10 cellular contexts compared by ENCODE assay signal in genomic region chr13:30446122-30446500, GRCh38. TPM values are rescaled to one million over a fixed set of nuclear protein-coding genes. Genes with fewer than 3 reads are reported as not detected.
A peak's percentile ranks its signal among the peaks of the same experiment; 100 is the strongest.
DNase-seq lines count a peak whose midpoint lies in the region; TF ChIP-seq lines count a peak whose summit lies in the region.
"Had no signal": no experiment of that assay in that cellular context is flagged by ENCODE, and none has a peak within 500 bp of the region (broad histone marks: within the 10 kb centered on the region; RNA-seq: fewer than 3 reads in every experiment).

No MANE protein-coding gene starts in this region.

- H3K4me1 ChIP-seq in OCI-LY3 (ENCODE audit: low read length) (peaks cover 25% of the 10 kb centered on the region), stomach (peaks cover 5 to 18% (median 16%) of the 10 kb centered on the region in 4 donors)

- peaks cover 30% of the 10 kb centered on the region for H3K27me3 ChIP-seq in OCI-LY3 (ENCODE audit: low read depth, low read length)
- H3K27me3 ChIP-seq in stomach, result no peaks in the 10 kb centered on the region

- intact Hi-C loops in stomach (cut with DNase I; ENCODE audit: low total_unique reads), result no loop called here

- H3K79me2 ChIP-seq in OCI-LY3 (ENCODE audit: low read length), result no peaks in the 10 kb centered on the region

- TF ChIP-seq POLR2A in stomach (IDR thresholded peaks at IDR 0.05), result no peak

- TF ChIP-seq CTCF in OCI-LY3 (IDR thresholded peaks at IDR 0.05; ENCODE audit: low read depth, low read length), result no peak
- TF ChIP-seq CTCF in stomach (IDR thresholded peaks at IDR 0.05), result no peak

- peak overlapping the region; percentile 62; the same call in 1 of the 2 replicates for H3K4me3 ChIP-seq in OCI-LY3 (ENCODE audit: low read length)
- peak overlapping the region; percentile 35 to 42 (median 38) for H3K4me3 ChIP-seq in stomach

- H3K27ac ChIP-seq in OCI-LY3 (ENCODE audit: low read length), result no peak overlapping the region
- H3K27ac ChIP-seq in stomach, result peak overlapping the region; percentile 64 to 85 (median 79)
- H3K27ac ChIP-seq: 22Rv1 had no signal

- H3K36me3 ChIP-seq in OCI-LY3 (replicated peaks; ENCODE audit: low read depth, low read length) (no peaks in the 10 kb centered on the region), stomach (no peaks in the 10 kb centered on the region)

- H3K9ac ChIP-seq in OCI-LY3 (ENCODE audit: low read length), result no peak overlapping the region

- peak overlapping the region; percentile 52 for H3K4me2 ChIP-seq in OCI-LY3 (ENCODE audit: low read length)

- H4K20me1 ChIP-seq in OCI-LY3 (ENCODE audit: insufficient read depth, low read length), result no peaks in the 10 kb centered on the region

- WGBS in stomach, 5 donors, result 16 to 27% (median 22%) methylated on average over 7 of the region's 7 CpGs

- DNase-seq in DMS153 (lab: John Stamatoyannopoulos, UW), result peak; percentile 49
- no peak for DNase-seq in DMS153 treated with DMSO at 0.1 percent for 48 hours (lab: John Stamatoyannopoulos, UW; ENCODE audit: unreplicated experiment)
- peak; percentile 21 for DNase-seq in iPS-NIHi7 (ENCODE audit: extremely low spot score)
- no peak for DNase-seq in stomach
- no peak for DNase-seq in HuH-7.5 (ENCODE audit: low spot score)
- no peak for DNase-seq in middle frontal gyrus (ENCODE audit: extremely low spot score, low spot score)
- no peak for DNase-seq in hippocampal formation (lab: John Stamatoyannopoulos, UW)
- DNase-seq: activated CD4-positive, alpha-beta T cell treated with anti-CD3 and anti-CD28 coated beads, Interleukin-2, amount 50 U/mL, for 48 hours had no signal

- H3K9me3 ChIP-seq in OCI-LY3 (ENCODE audit: insufficient read depth, low read length) (no peaks in the 10 kb centered on the region), stomach (no peaks in the 10 kb centered on the region)

- TF ChIP-seq EP300 in stomach (IDR thresholded peaks at IDR 0.05), result no peak

- no peak overlapping the region for H2AFZ ChIP-seq in OCI-LY3 (ENCODE audit: low read depth, low read length)

RNA-seq across cellular contexts. Expression of gene HMGB1, which starts 19.6 kb away (rescaled TPM):
- total RNA-seq in stomach, result 100 to 1,000 TPM in 4 of 5 donors, 10 to 100 TPM in 1; 29.5 to 479 (median 322) TPM
- 100 to 1,000 TPM; 346 to 399 (median 346) TPM for polyA plus RNA-seq in stomach

RNA-seq across cellular contexts. Expression of gene UBE2L5, which starts 23.8 kb away (rescaled TPM):
- total RNA-seq in stomach, result not detected
- polyA plus RNA-seq in stomach, result not detected

Comparison
In these comparisons a context has a peak if more than half of its experiments do, and no peak if none do; other contexts are left out.
1. DNase-seq: peak in DMS153 (single experiment) and iPS-NIHi7 (single experiment); none in DMS153 treated with DMSO at 0.1 percent for 48 hours (single experiment), stomach (single experiment), HuH-7.5 (single experiment), middle frontal gyrus (single experiment) and hippocampal formation (0 of 2).